Comparison of ENCODE assay signal across 30 cellular contexts in the genomic region with DNA sequence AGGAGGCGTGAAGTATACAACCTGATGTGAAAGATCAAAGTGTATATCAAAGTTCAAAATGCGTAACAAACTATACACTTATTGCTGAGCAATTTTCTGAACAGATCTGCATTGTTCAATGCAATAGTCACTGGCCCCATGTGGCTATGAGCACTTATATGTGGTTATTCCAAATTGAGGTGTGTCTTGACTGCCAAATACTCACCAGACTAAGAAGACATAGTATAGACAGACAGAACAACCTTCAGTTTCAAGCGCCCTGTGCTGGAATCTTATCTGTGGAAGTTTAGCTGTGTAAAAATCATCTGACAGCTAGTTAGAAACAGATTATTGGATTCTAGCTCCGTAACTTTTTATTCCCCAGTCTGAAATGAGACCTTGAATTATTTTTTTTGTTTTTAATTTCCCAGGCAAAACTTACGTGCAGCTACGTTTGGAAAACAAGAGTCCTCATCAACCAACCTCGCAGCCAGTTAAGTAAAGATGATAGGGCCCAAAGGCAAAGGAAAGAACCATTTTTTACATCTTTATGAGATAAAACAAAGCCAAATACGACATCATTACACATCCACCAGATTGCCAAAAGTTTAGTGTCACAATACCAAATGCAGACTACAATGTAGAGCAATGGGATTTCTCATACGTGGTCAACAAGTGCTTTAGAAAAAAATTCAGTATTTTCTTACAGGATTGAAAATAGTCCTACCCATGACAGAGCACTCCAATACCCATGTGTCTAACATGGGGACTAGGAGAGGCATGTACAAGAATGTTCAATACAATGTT. TPM values are rescaled to one million over a fixed set of nuclear protein-coding genes. Genes with fewer than 3 reads are reported as not detected.
DNase-seq lines count a peak whose midpoint lies in the region; ATAC-seq, FAIRE-seq and TF ChIP-seq lines count a peak whose summit lies in the region.
"Had no signal": no experiment of that assay in that cellular context is flagged by ENCODE, and none has a peak within 500 bp of the region (broad histone marks: within the 10 kb centered on the region; RNA-seq: fewer than 3 reads in every experiment).

No MANE protein-coding gene starts in this region.

- no peak overlapping the region for H3K23ac ChIP-seq in mesenchymal stem cell (ENCODE audit: low read length in 2 of 2)

- H3K27ac ChIP-seq in OCI-LY3 (ENCODE audit: low read length): no peak overlapping the region
- no peak overlapping the region for H3K27ac ChIP-seq in mesenchymal stem cell (ENCODE audit: low read length, poor library complexity, severe bottlenecking)
- H3K27ac ChIP-seq in aorta (ENCODE audit: low read depth in 1 of 2, low read length in 2 of 2): no peak overlapping the region
- H3K27ac ChIP-seq: epithelial cell of prostate, heart right ventricle, Peyer's patch, stomach, thyroid gland had no signal

- H3K4ac ChIP-seq in mesenchymal stem cell (ENCODE audit: low read depth in 1 of 2, low read length in 2 of 2): no peak overlapping the region

- intact Hi-C loops in aorta (cut with DNase I): no loop called here

- H3K79me2 ChIP-seq in OCI-LY3 (ENCODE audit: low read length): no peaks in the 10 kb centered on the region

- H2BK12ac ChIP-seq in mesenchymal stem cell (ENCODE audit: low read length in 2 of 2): no peak overlapping the region

- H2BK120ac ChIP-seq in mesenchymal stem cell (ENCODE audit: low read depth, low read length): no peak overlapping the region

- no peak overlapping the region for H2AK5ac ChIP-seq in mesenchymal stem cell (ENCODE audit: low read length, severe bottlenecking)

- H3K36me3 ChIP-seq in OCI-LY3 (replicated peaks; ENCODE audit: low read depth, low read length) (no peaks in the 10 kb centered on the region), mesenchymal stem cell (ENCODE audit: control insufficient read depth in 1 of 2, insufficient read depth in 2 of 2, low read depth in 1 of 2, low read length in 2 of 2) (no peaks in the 10 kb centered on the region), aorta (ENCODE audit: control insufficient read depth in 1 of 2, insufficient read depth in 2 of 2, low read length in 1 of 2) (no peaks in the 10 kb centered on the region)
- H3K36me3 ChIP-seq: heart right ventricle, Peyer's patch, stomach, thyroid gland had no signal

- H3K27me3 ChIP-seq in OCI-LY3 (ENCODE audit: low read depth, low read length): peaks cover 3% of the 10 kb centered on the region; the same call in 1 of the 2 replicates
- H3K27me3 ChIP-seq in mesenchymal stem cell (ENCODE audit: control insufficient read depth in 1 of 2, insufficient read depth in 1 of 2, low read length in 2 of 2): no peaks in the 10 kb centered on the region
- no peaks in the 10 kb centered on the region for H3K27me3 ChIP-seq in aorta (ENCODE audit: control insufficient read depth in 1 of 2, insufficient read depth in 2 of 2, low read length in 1 of 2)
- H3K27me3 ChIP-seq: heart right ventricle, Peyer's patch, stomach, thyroid gland had no signal

- no peak overlapping the region for H3K4me2 ChIP-seq in OCI-LY3 (ENCODE audit: low read length)
- no peak overlapping the region for H3K4me2 ChIP-seq in mesenchymal stem cell (ENCODE audit: low read length, poor library complexity, severe bottlenecking)
- H3K4me2 ChIP-seq: smooth muscle cell had no signal

- H4K8ac ChIP-seq in mesenchymal stem cell (ENCODE audit: low read length): no peak overlapping the region

- H3K9me3 ChIP-seq in OCI-LY3 (ENCODE audit: insufficient read depth, low read length) (no peaks in the 10 kb centered on the region), mesenchymal stem cell (ENCODE audit: control insufficient read depth, low read length) (no peaks in the 10 kb centered on the region), aorta (ENCODE audit: control insufficient read depth, low read length) (no peaks in the 10 kb centered on the region)
- H3K9me3 ChIP-seq: Peyer's patch, stomach, thyroid gland had no signal

- no peak overlapping the region for H2BK15ac ChIP-seq in mesenchymal stem cell (ENCODE audit: low read depth, poor library complexity, severe bottlenecking)

- 99% methylated on average over 8 of the region's 9 CpGs for WGBS in mesenchymal stem cell
- WGBS in aorta, 2 donors: 86 to 88% methylated on average over 9 of the region's 9 CpGs

- no peaks in the 10 kb centered on the region for H4K20me1 ChIP-seq in OCI-LY3 (ENCODE audit: insufficient read depth, low read length)

- TF ChIP-seq POLR2A in H54 (IDR thresholded peaks at IDR 0.05; ENCODE audit: low read depth, low read length): no peak

- TF ChIP-seq CTCF in OCI-LY3 (IDR thresholded peaks at IDR 0.05; ENCODE audit: low read depth, low read length): no peak
- TF ChIP-seq CTCF in cardiac fibroblast (IDR thresholded peaks at IDR 0.05; ENCODE audit: low read depth, low read length): no peak

- peak; percentile 93 for FAIRE-seq in H54 (lab: Jason Lieb, UNC)
- FAIRE-seq: D721Med had no signal

- H3K14ac ChIP-seq in mesenchymal stem cell (ENCODE audit: low read length in 2 of 2): no peak overlapping the region

- no peak for ATAC-seq in aorta (ENCODE audit: low FRiP score)
- ATAC-seq: activated CD4-positive, CD25-positive, alpha-beta regulatory T cell treated with anti-CD3 and anti-CD28 coated beads, Interleukin-2, amount 50 U/mL, for 24 hours; heart right ventricle had no signal

- H3K4me1 ChIP-seq in OCI-LY3 (ENCODE audit: low read length): no peaks in the 10 kb centered on the region
- no peaks in the 10 kb centered on the region for H3K4me1 ChIP-seq in mesenchymal stem cell (ENCODE audit: control insufficient read depth, insufficient read depth, low read depth, low read length)
- H3K4me1 ChIP-seq in aorta (ENCODE audit: control insufficient read depth in 1 of 2, insufficient read depth in 2 of 2, low read length in 2 of 2): no peaks in the 10 kb centered on the region
- H3K4me1 ChIP-seq: heart right ventricle, Peyer's patch, stomach, thyroid gland had no signal

- H3K4me3 ChIP-seq in OCI-LY3 (ENCODE audit: low read length) (no peak overlapping the region), cardiac fibroblast (replicated peaks in 1 of 2; ENCODE audit: low read depth in 2 of 2, low read length in 2 of 2) (no peak overlapping the region), mesenchymal stem cell (ENCODE audit: insufficient read depth in 1 of 2, low read depth in 1 of 2, low read length in 2 of 2) (peak overlapping the region in 1 of 2 experiments; percentile 41), aorta (ENCODE audit: low read length in 2 of 2) (no peak overlapping the region)
- H3K4me3 ChIP-seq: heart right ventricle, Peyer's patch, smooth muscle cell, stomach, thyroid gland had no signal

- no peak overlapping the region for H4K91ac ChIP-seq in mesenchymal stem cell (ENCODE audit: low read length)

- 0 out of 2 replicates have a peak overlapping the region, but pooled peaks have one; percentile 22 for H2AFZ ChIP-seq in OCI-LY3 (ENCODE audit: low read depth, low read length)
- no peak overlapping the region for H2AFZ ChIP-seq in mesenchymal stem cell (ENCODE audit: low read depth, low read length)

- H3K18ac ChIP-seq in mesenchymal stem cell (ENCODE audit: low read depth in 1 of 2, low read length in 2 of 2): no peak overlapping the region

- peaks cover 25% of the 10 kb centered on the region for H3K79me1 ChIP-seq in mesenchymal stem cell (replicated peaks; ENCODE audit: low read length, poor library complexity, severe bottlenecking)

- no peak overlapping the region for H2BK5ac ChIP-seq in mesenchymal stem cell (ENCODE audit: low read depth, low read length, poor library complexity, severe bottlenecking)

- no peak overlapping the region for H3K9ac ChIP-seq in OCI-LY3 (ENCODE audit: low read length)
- peak overlapping the region; percentile 65 for H3K9ac ChIP-seq in mesenchymal stem cell (ENCODE audit: low read length)

- DNase-seq in H54 (ENCODE audit: insufficient read length, low spot score) (peak; percentile 10), cardiac fibroblast (ENCODE audit: low read depth in 2 of 2) (peak; percentile 9 to 52), mesenchymal stem cell (no peak), NCI-H526 treated with DMSO at 0.1 percent for 48 hours (lab: John Stamatoyannopoulos, UW) (no peak), NCI-H510A (lab: John Stamatoyannopoulos, UW) (no peak), SW 1271 (lab: John Stamatoyannopoulos, UW) (no peak), aorta (no peak)
- DNase-seq: activated CD4-positive, alpha-beta memory T cell treated with anti-CD3 and anti-CD28 coated beads for 36 hours; activated CD8-positive, alpha-beta memory T cell treated with anti-CD3 and anti-CD28 coated beads, Interleukin-2, amount 50 U/mL, for 4 hours; activated naive CD4-positive, alpha-beta T cell treated with anti-CD3 and anti-CD28 coated beads, Interleukin-2, amount 10 ng/mL, durations not matched to agents 7 days and 5 days; anterior cingulate cortex; CD4-positive, CD25-positive, alpha-beta regulatory T cell; foreskin melanocyte; heart right ventricle; Karpas-422; mesendoderm; NCI-H1694; NCI-H2171; NCI-H524; Peyer's patch; SIG-M5; stimulated activated CD4-positive, alpha-beta T cell treated with anti-CD3 and anti-CD28 coated beads, Interleukin-1b, Interleukin-23, amount 100 ng/mL, for 48 hours; stimulated activated CD8-positive, alpha-beta memory T cell treated with anti-CD3 and anti-CD28 coated beads, Interleukin-4, amount 100 ng/mL, for 48 hours; stomach; thyroid gland had no signal

RNA-seq across cellular contexts. Expression of gene MBOAT2, which starts 37.2 kb away (rescaled TPM):
- 17.4 TPM for polyA plus RNA-seq in mesenchymal stem cell (2013, experiment 1 of 2)
- polyA plus RNA-seq in mesenchymal stem cell (2013, experiment 2 of 2): 19.2 TPM
- 10 to 100 TPM; 18.4 to 26.3 TPM for total RNA-seq in aorta
- polyA plus RNA-seq in aorta: 10 to 100 TPM in 1 of 2 donors, 1 to 10 TPM in 1; 5.0 to 11.6 TPM

Comparison
In these comparisons a context has a peak if more than half of its experiments do, and no peak if none do; other contexts are left out.
1. DNase-seq: peak in H54 (single experiment) and cardiac fibroblast (2 of 2); none in mesenchymal stem cell (single experiment), NCI-H526 treated with DMSO at 0.1 percent for 48 hours (single experiment), NCI-H510A (single experiment), SW 1271 (0 of 2) and aorta (0 of 2).